9 cellular contexts compared by ENCODE assay signal in genomic region chr2:231715988-231716616, GRCh38. TPM values are rescaled to one million over a fixed set of nuclear protein-coding genes. Genes with fewer than 3 reads are reported as not detected.
DNase-seq lines count a peak whose midpoint lies in the region; ATAC-seq and TF ChIP-seq lines count a peak whose summit lies in the region.
"Had no signal": no experiment of that assay in that cellular context is flagged by ENCODE, and none has a peak within 500 bp of the region (broad histone marks: within the 10 kb centered on the region; RNA-seq: fewer than 3 reads in every experiment).

No MANE protein-coding gene starts in this region.

- peak; percentile 15 for DNase-seq in stimulated activated CD4-positive, alpha-beta T cell treated with anti-CD3 and anti-CD28 coated beads, Interleukin-15, amount 100 ng/mL, for 24 hours
- DNase-seq in stimulated activated CD4-positive, alpha-beta T cell treated with anti-CD3 and anti-CD28 coated beads, Interleukin-4, amount 100 ng/mL, for 24 hours: no peak
- no peak for DNase-seq in T-helper 17 cell
- no peak for DNase-seq in glutamatergic neuron
- no peak for DNase-seq in aorta
- no peak for DNase-seq in GM10266 (ENCODE audit: extremely low spot score)
- no peak for DNase-seq in NCI-H1436 treated with DMSO at 0.1 percent for 48 hours (lab: John Stamatoyannopoulos, UW)

- TF ChIP-seq CTCF in glutamatergic neuron (IDR thresholded peaks at IDR 0.05; ENCODE audit: partially characterized antibody, unreplicated experiment) (no peak), GM10266 (IDR thresholded peaks at IDR 0.05; ENCODE audit: control insufficient read depth, insufficient read depth, low read depth, missing control alignments) (no peak)

- no peaks in the 10 kb centered on the region for H3K4me1 ChIP-seq in aorta (ENCODE audit: control insufficient read depth in 1 of 2, insufficient read depth in 2 of 2, low read length in 2 of 2)

- WGBS in aorta, 2 donors: 80 to 88% methylated on average over 8 of the region's 8 CpGs

- H3K9me3 ChIP-seq in T-helper 17 cell (ENCODE audit: control insufficient read depth, low read length, poor library complexity, severe bottlenecking) (no peaks in the 10 kb centered on the region), aorta (ENCODE audit: control insufficient read depth, low read length) (no peaks in the 10 kb centered on the region)
- H3K9me3 ChIP-seq: mucosa of descending colon had no signal

- H3K27ac ChIP-seq in aorta (ENCODE audit: low read depth in 1 of 2, low read length in 2 of 2): peak overlapping the region; percentile 33 to 91

- intact Hi-C loops in aorta (cut with DNase I): loop anchor here in 1 of 2 donors (1.0 kb wide), 1 partner anchor 39 kb away; no protein-coding TSS in a partner anchor

- peaks cover 0 to 3% of the 10 kb centered on the region in 2 donors for H3K36me3 ChIP-seq in aorta (ENCODE audit: control insufficient read depth in 1 of 2, insufficient read depth in 2 of 2, low read length in 1 of 2)

- no peak overlapping the region for H3K4me3 ChIP-seq in aorta (ENCODE audit: low read length in 2 of 2)
- H3K4me3 ChIP-seq: mucosa of descending colon had no signal

- H3K4me1 Mint-ChIP-seq in T-helper 17 cell (peaks cover 28% of the 10 kb centered on the region), glutamatergic neuron (ENCODE audit: low read depth, unreplicated experiment) (peaks cover 21% of the 10 kb centered on the region)

- H3K27ac Mint-ChIP-seq in T-helper 17 cell (peak overlapping the region; percentile 97), glutamatergic neuron (ENCODE audit: unreplicated experiment) (peak overlapping the region; percentile 39)

- peaks cover 9% of the 10 kb centered on the region for H3K36me3 Mint-ChIP-seq in T-helper 17 cell (ENCODE audit: low read depth)
- H3K36me3 Mint-ChIP-seq in glutamatergic neuron (ENCODE audit: unreplicated experiment): peaks cover 4% of the 10 kb centered on the region

- peak overlapping the region; percentile 71 for H3K4me3 Mint-ChIP-seq in T-helper 17 cell
- peak overlapping the region; percentile 30 for H3K4me3 Mint-ChIP-seq in glutamatergic neuron (ENCODE audit: unreplicated experiment)

- H3K27me3 ChIP-seq in aorta (ENCODE audit: control insufficient read depth in 1 of 2, insufficient read depth in 2 of 2, low read length in 1 of 2): no peaks in the 10 kb centered on the region

- H3K27me3 Mint-ChIP-seq in T-helper 17 cell: no peaks in the 10 kb centered on the region
- H3K27me3 Mint-ChIP-seq in glutamatergic neuron (ENCODE audit: unreplicated experiment): peaks cover 11% of the 10 kb centered on the region

- peaks cover 11% of the 10 kb centered on the region for H3K9me3 Mint-ChIP-seq in glutamatergic neuron (ENCODE audit: unreplicated experiment)

- ATAC-seq in T-helper 17 cell (no peak), aorta (ENCODE audit: low FRiP score) (peak; percentile 2), GM19452 (IDR thresholded peaks at IDR 0.05; ENCODE audit: unreplicated experiment) (no peak)

RNA-seq across cellular contexts. Expression of gene PTMA, which starts 7.8 kb away (rescaled TPM):
- total RNA-seq in T-helper 17 cell (1,000 to 10,000 TPM; 1,121 to 1,256 TPM), glutamatergic neuron (ENCODE audit: unreplicated experiment) (948 TPM), aorta (100 to 1,000 TPM; 792 to 882 TPM)
- 1,000 to 10,000 TPM; 1,255 to 2,243 TPM for polyA plus RNA-seq in aorta
